In the genomic region with DNA sequence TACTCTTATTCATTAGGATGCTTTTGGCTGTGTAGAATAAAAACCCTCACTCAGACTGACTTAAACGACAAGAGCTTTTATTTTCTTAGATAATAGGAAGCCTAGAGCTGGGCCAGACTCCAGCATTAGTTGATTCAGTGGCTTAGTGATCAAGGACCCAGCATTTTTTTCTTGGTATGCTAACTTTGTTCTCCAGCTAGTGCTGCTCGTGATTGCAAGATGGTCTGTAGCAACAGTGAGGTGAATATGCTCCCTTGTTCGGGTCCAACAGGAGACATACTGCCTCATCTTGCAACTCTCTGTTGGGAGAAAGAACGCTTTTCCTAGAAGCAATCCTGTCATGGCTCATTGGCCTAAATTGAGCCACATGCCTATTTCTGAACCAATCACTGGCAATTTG, we compare ENCODE assay signal across 17 cellular contexts. TPM values are rescaled to one million over a fixed set of nuclear protein-coding genes. Genes with fewer than 3 reads are reported as not detected.
"Had no signal": no experiment of that assay in that cellular context is flagged by ENCODE, and none has a peak within 500 bp of the region (broad histone marks: within the 10 kb centered on the region; RNA-seq: fewer than 3 reads in every experiment).

No MANE protein-coding gene starts in this region.

- H3K4me3 ChIP-seq: cardiac muscle cell, lung, tibial nerve, uterus had no signal

- H3K9me3 Mint-ChIP-seq: activated CD4-positive, alpha-beta T cell treated with anti-CD3 and anti-CD28 coated beads, Interleukin-2, amount 10 ng/mL, durations not matched to agents 7 days and 5 days; activated naive CD8-positive, alpha-beta T cell treated with anti-CD3 and anti-CD28 coated beads, Interleukin-2, amount 10 ng/mL, durations not matched to agents 7 days and 5 days; activated T-cell treated with anti-CD3 and anti-CD28 coated beads, Interleukin-2, amount 50 U/mL, for 24 hours; activated T-helper 2 cell treated with anti-CD3 and anti-CD28 coated beads, Interferon-gamma antibody, Interleukin-2, Interleukin-4, amounts not matched to agents 10 μg/mL and 5 μg/mL and 100 μg/mL, durations not matched to agents 14 hours and 24 hours and 36 hours; natural killer cell; T-helper 1 cell treated with Interleukin-12 subunit alpha and Interleukin-12 subunit beta and Interleukin-4 antibody, amounts not matched to agents 30 μg/mL and 1 μg/mL, for 36 hours had no signal

- H3K27me3 ChIP-seq: cardiac muscle cell, tibial nerve, uterus had no signal

- H3K4me3 Mint-ChIP-seq: activated CD4-positive, alpha-beta T cell treated with anti-CD3 and anti-CD28 coated beads, Interleukin-2, amount 10 ng/mL, durations not matched to agents 7 days and 5 days; activated CD8-positive, alpha-beta T cell treated with anti-CD3 and anti-CD28 coated beads, Interleukin-2, amount 10 ng/mL, durations not matched to agents 7 days and 5 days; activated naive CD8-positive, alpha-beta T cell treated with anti-CD3 and anti-CD28 coated beads, Interleukin-2, amount 10 ng/mL, durations not matched to agents 7 days and 5 days; activated T-cell treated with anti-CD3 and anti-CD28 coated beads, Interleukin-2, amount 50 U/mL, for 24 hours; natural killer cell; T-helper 1 cell treated with Interleukin-12 subunit alpha and Interleukin-12 subunit beta and Interleukin-4 antibody, amounts not matched to agents 30 μg/mL and 1 μg/mL, for 36 hours had no signal

- H3K4me1 ChIP-seq: uterus had no signal

- H3K27ac Mint-ChIP-seq: activated CD4-positive, alpha-beta T cell treated with anti-CD3 and anti-CD28 coated beads, Interleukin-2, amount 10 ng/mL, durations not matched to agents 7 days and 5 days; activated CD8-positive, alpha-beta T cell treated with anti-CD3 and anti-CD28 coated beads, Interleukin-2, amount 10 ng/mL, durations not matched to agents 7 days and 5 days; activated naive CD8-positive, alpha-beta T cell treated with anti-CD3 and anti-CD28 coated beads, Interleukin-2, amount 10 ng/mL, durations not matched to agents 7 days and 5 days; activated T-cell treated with anti-CD3 and anti-CD28 coated beads, Interleukin-2, amount 50 U/mL, for 24 hours; activated T-helper 2 cell treated with anti-CD3 and anti-CD28 coated beads, Interferon-gamma antibody, Interleukin-2, Interleukin-4, amounts not matched to agents 10 μg/mL and 5 μg/mL and 100 μg/mL, durations not matched to agents 14 hours and 24 hours and 36 hours; natural killer cell; T-helper 1 cell treated with Interleukin-12 subunit alpha and Interleukin-12 subunit beta and Interleukin-4 antibody, amounts not matched to agents 30 μg/mL and 1 μg/mL, for 36 hours had no signal

- H3K27ac ChIP-seq: cardiac muscle cell, uterus had no signal

- H3K36me3 ChIP-seq: cardiac muscle cell, tibial nerve, uterus had no signal

- H3K36me3 Mint-ChIP-seq: activated naive CD8-positive, alpha-beta T cell treated with anti-CD3 and anti-CD28 coated beads, Interleukin-2, amount 10 ng/mL, durations not matched to agents 7 days and 5 days; natural killer cell had no signal

- H3K9me3 ChIP-seq: tibial nerve, uterus had no signal

- DNase-seq: activated CD4-positive, alpha-beta T cell treated with anti-CD3 and anti-CD28 coated beads, Interleukin-2, amount 10 ng/mL, durations not matched to agents 7 days and 5 days; activated CD8-positive, alpha-beta T cell treated with anti-CD3 and anti-CD28 coated beads, Interleukin-2, amount 10 ng/mL, durations not matched to agents 7 days and 5 days; activated naive CD4-positive, alpha-beta T cell treated with Interleukin-2 at 50 U/mL for 16 hours; activated naive CD8-positive, alpha-beta T cell treated with anti-CD3 and anti-CD28 coated beads, Interleukin-2, amount 10 ng/mL, durations not matched to agents 7 days and 5 days; activated T-cell treated with anti-CD3 and anti-CD28 coated beads, Interleukin-2, amount 50 U/mL, for 24 hours; anterior cingulate cortex; natural killer cell; posterior cingulate gyrus; stimulated activated naive CD8-positive, alpha-beta T cell treated with anti-CD3 and anti-CD28 coated beads, Interleukin-15, Interleukin-2, amounts not matched to agents 100 U/mL and 50 U/mL, for 24 hours; uterus had no signal

- ATAC-seq: activated CD4-positive, CD25-positive, alpha-beta regulatory T cell treated with anti-CD3 and anti-CD28 coated beads, Interleukin-2, amount 50 U/mL, for 24 hours; activated CD8-positive, alpha-beta T cell treated with anti-CD3 and anti-CD28 coated beads, Interleukin-2, amount 10 ng/mL, durations not matched to agents 7 days and 5 days; left lobe of liver; natural killer cell; stimulated activated naive CD8-positive, alpha-beta T cell treated with anti-CD3 and anti-CD28 coated beads, Interleukin-15, Interleukin-2, amounts not matched to agents 100 U/mL and 50 U/mL, for 24 hours had no signal

RNA-seq across cellular contexts. Expression of gene INSC, which starts 33.5 kb away (rescaled TPM):
- total RNA-seq: cardiac muscle cell had no signal
- polyA plus RNA-seq: cardiac muscle cell had no signal
